In genomic region chr10:79124066-79124465, GRCh38 we compare ENCODE assay signal across 1 cellular context.
TF ChIP-seq lines count a peak whose summit lies in the region.

No MANE protein-coding gene starts in this region.

TF ChIP-seq in IMR-90, 13 proteins besides CTCF, POLR2A, EP300 and RAD21:
- no peak for TF ChIP-seq MXI1 (IDR thresholded peaks at IDR 0.05; ENCODE audit: borderline replicate concordance, low read depth, low read length)
- TF ChIP-seq CHD1 (IDR thresholded peaks at IDR 0.05; ENCODE audit: low read depth, low read length) = no peak
- TF ChIP-seq, protein P1, sequence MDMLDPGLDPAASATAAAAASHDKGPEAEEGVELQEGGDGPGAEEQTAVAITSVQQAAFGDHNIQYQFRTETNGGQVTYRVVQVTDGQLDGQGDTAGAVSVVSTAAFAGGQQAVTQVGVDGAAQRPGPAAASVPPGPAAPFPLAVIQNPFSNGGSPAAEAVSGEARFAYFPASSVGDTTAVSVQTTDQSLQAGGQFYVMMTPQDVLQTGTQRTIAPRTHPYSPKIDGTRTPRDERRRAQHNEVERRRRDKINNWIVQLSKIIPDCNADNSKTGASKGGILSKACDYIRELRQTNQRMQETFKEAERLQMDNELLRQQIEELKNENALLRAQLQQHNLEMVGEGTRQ (IDR thresholded peaks at IDR 0.05; ENCODE audit: low read depth, low read length) = no peak
TF ChIP-seq in IMR-90: peak in this region for 0.
